Comparison of ENCODE assay signal across 13 cellular contexts in the genomic region with DNA sequence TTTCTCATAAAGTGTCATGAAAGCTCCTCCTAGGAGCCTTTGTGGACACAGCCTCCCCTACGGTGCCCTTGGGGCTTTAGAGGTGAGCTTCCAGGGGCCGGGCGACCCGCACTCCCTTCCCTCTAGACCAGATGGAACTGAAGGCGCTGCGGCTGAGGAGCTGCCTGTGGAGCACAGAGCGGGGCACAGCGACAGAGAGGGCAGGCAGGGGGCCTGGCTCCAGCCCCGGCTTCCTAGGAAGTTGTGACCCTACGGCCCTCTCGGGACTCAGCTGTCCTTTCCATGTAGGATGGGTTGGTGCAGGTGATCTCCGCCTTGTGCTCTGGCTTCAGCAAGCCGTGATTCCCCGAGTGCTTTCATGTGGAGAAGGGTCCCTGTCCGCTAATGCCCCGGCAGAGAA. TPM values are rescaled to one million over a fixed set of nuclear protein-coding genes. Genes with fewer than 3 reads are reported as not detected.
A peak's percentile ranks its signal among the peaks of the same experiment; 100 is the strongest.
DNase-seq lines count a peak whose midpoint lies in the region; ATAC-seq, FAIRE-seq and TF ChIP-seq lines count a peak whose summit lies in the region.
"Had no signal": no experiment of that assay in that cellular context is flagged by ENCODE, and none has a peak within 500 bp of the region (broad histone marks: within the 10 kb centered on the region; RNA-seq: fewer than 3 reads in every experiment).

No MANE protein-coding gene starts in this region.

- ATAC-seq in HepG2, result peak; percentile 57
- no peak for ATAC-seq in right lobe of liver
- ATAC-seq in upper lobe of left lung (ENCODE audit: low FRiP score in 2 of 2), result peak; percentile 14 to 15
- ATAC-seq in GM21723 (IDR thresholded peaks at IDR 0.05; ENCODE audit: unreplicated experiment), result no peak

- TF ChIP-seq POLR2A in HepG2 (IDR thresholded peaks at IDR 0.05; ENCODE audit: insufficient read depth in 1 of 2, low read depth in 2 of 2, low read length in 2 of 2) (no peak), right lobe of liver (IDR thresholded peaks at IDR 0.05) (no peak), upper lobe of left lung (IDR thresholded peaks at IDR 0.05) (no peak)

- TF ChIP-seq RAD21 in HepG2 (CRISPR knock-in tag; IDR thresholded peaks at IDR 0.05), result no peak

- H3K27me3 ChIP-seq in HepG2 (ENCODE audit: control insufficient read depth in 1 of 2, insufficient read depth in 2 of 2, low read length in 2 of 2) (peaks cover 3 to 14% of the 10 kb centered on the region in 2 experiments; a peak in 3 of 5 replicates), right lobe of liver (no peaks in the 10 kb centered on the region), astrocyte (ENCODE audit: insufficient read depth, low read length) (peaks cover 8% of the 10 kb centered on the region), layer of hippocampus (ENCODE audit: control insufficient read depth, insufficient read depth, low read length) (no peaks in the 10 kb centered on the region), upper lobe of left lung (no peaks in the 10 kb centered on the region)
- H3K27me3 ChIP-seq: vagina had no signal

- no peaks in the 10 kb centered on the region for H3K36me3 ChIP-seq in HepG2 (replicated peaks in 1 of 2; ENCODE audit: control insufficient read depth in 1 of 2, insufficient read depth in 2 of 2, low read length in 2 of 2)
- H3K36me3 ChIP-seq in right lobe of liver, result no peaks in the 10 kb centered on the region
- H3K36me3 ChIP-seq in astrocyte (ENCODE audit: insufficient read depth, low read length), result no peaks in the 10 kb centered on the region
- no peaks in the 10 kb centered on the region for H3K36me3 ChIP-seq in upper lobe of left lung
- H3K36me3 ChIP-seq: prostate gland, vagina had no signal

- H3K9ac ChIP-seq in HepG2 (ENCODE audit: insufficient read depth, low read depth, low read length) (peak overlapping the region; percentile 41; the same call in 1 of the 2 replicates), astrocyte (ENCODE audit: low read length) (no peak overlapping the region)

- POLR2A ChIA-PET in HepG2 (lab: Yijun Ruan, JAX), result interaction anchor here (1.1 to 3.6 kb wide), 4 partner anchors 23 to 336 kb away, joined by 4 to 22 read pairs (median 4); a partner anchor contains a TSS

- no peaks in the 10 kb centered on the region for H3K9me3 ChIP-seq in HepG2 (ENCODE audit: low read length)
- no peaks in the 10 kb centered on the region for H3K9me3 ChIP-seq in right lobe of liver
- H3K9me3 ChIP-seq in astrocyte (ENCODE audit: insufficient read depth, low read depth, low read length), result no peaks in the 10 kb centered on the region
- no peaks in the 10 kb centered on the region for H3K9me3 ChIP-seq in upper lobe of left lung
- H3K9me3 ChIP-seq: prostate gland, vagina had no signal

- intact Hi-C loops in HepG2 (cut with micrococcal nuclease; ENCODE audit: unreplicated experiment) (loop anchor here (1.0 to 5.0 kb wide), 3 partner anchors 38 to 336 kb away; a partner anchor contains a TSS), right lobe of liver (cut with DNase I) (no loop called here)

- no peak for FAIRE-seq in HepG2 (lab: Jason Lieb, UNC)
- no peak for FAIRE-seq in astrocyte (lab: Jason Lieb, UNC)

- H4K20me1 ChIP-seq in HepG2 (ENCODE audit: insufficient read depth, low read length) (no peaks in the 10 kb centered on the region), astrocyte (ENCODE audit: insufficient read depth, low read length) (no peaks in the 10 kb centered on the region)

- TF ChIP-seq CTCF in HepG2 (CRISPR knock-in tag; IDR thresholded peaks at IDR 0.05) (no peak), right lobe of liver (IDR thresholded peaks at IDR 0.05) (no peak), astrocyte (IDR thresholded peaks at IDR 0.05; ENCODE audit: insufficient read depth, low read depth, low read length) (no peak), upper lobe of left lung (IDR thresholded peaks at IDR 0.05) (no peak)

- CTCF ChIA-PET in HepG2 (lab: Yijun Ruan, JAX; ENCODE audit: low intra/inter-chr PET ratio, low total read pairs), result interaction anchor here (0.7 to 2.3 kb wide), 4 partner anchors 18 to 336 kb away, joined by 3 to 7 read pairs (median 6); a partner anchor contains a TSS

- H3K27ac Mint-ChIP-seq in astrocyte (ENCODE audit: unreplicated experiment), result no peak overlapping the region

- H3K4me3 ChIP-seq in HepG2 (replicated peaks in 1 of 3; ENCODE audit: insufficient read depth in 1 of 3, low read depth in 2 of 3, low read length in 3 of 3), result peak overlapping the region; percentile 57 to 70 (median 58)
- no peak overlapping the region for H3K4me3 ChIP-seq in right lobe of liver
- H3K4me3 ChIP-seq in astrocyte (ENCODE audit: insufficient read depth, low read depth, low read length), result no peak overlapping the region
- H3K4me3 ChIP-seq in upper lobe of left lung, result peak overlapping the region in 1 of 4 donors; percentile 24
- H3K4me3 ChIP-seq: prostate gland, SK-N-MC, vagina had no signal

- no peak for TF ChIP-seq EP300 in HepG2 (IDR thresholded peaks at IDR 0.05; ENCODE audit: low read depth in 2 of 2, low read length in 2 of 2)
- TF ChIP-seq EP300 in HepG2 (CRISPR knock-in tag; IDR thresholded peaks at IDR 0.05; ENCODE audit: borderline replicate concordance), result no peak
- TF ChIP-seq EP300 in upper lobe of left lung (IDR thresholded peaks at IDR 0.05), result no peak

- peaks cover 31% of the 10 kb centered on the region for H3K4me1 ChIP-seq in HepG2 (ENCODE audit: insufficient read depth, low read length)
- H3K4me1 ChIP-seq in right lobe of liver, result no peaks in the 10 kb centered on the region
- H3K4me1 ChIP-seq in astrocyte (ENCODE audit: insufficient read depth, low read length), result peaks cover 3% of the 10 kb centered on the region
- H3K4me1 ChIP-seq in upper lobe of left lung, result peaks cover 0 to 10% (median 7%) of the 10 kb centered on the region in 4 donors
- H3K4me1 ChIP-seq: prostate gland had no signal

- in situ Hi-C loops in HepG2 (cut with HindIII; ENCODE audit: extremely low pct_ligation_motif_present, low pct_unique_long_range_greater_than_20kb), result loop anchor here (5.0 kb wide), 2 partner anchors 133 to 338 kb away; a partner anchor contains a TSS

- H3K79me2 ChIP-seq in HepG2 (ENCODE audit: insufficient read depth, low read length) (no peaks in the 10 kb centered on the region), astrocyte (ENCODE audit: insufficient read depth, low read length) (no peaks in the 10 kb centered on the region)

- peaks cover 29% of the 10 kb centered on the region for H3K27me3 Mint-ChIP-seq in astrocyte (ENCODE audit: low read depth, unreplicated experiment)

- H3K4me2 ChIP-seq in HepG2 (ENCODE audit: low read depth, low read length) (peak overlapping the region; percentile 95), astrocyte (ENCODE audit: low read length) (peak overlapping the region; percentile 84)

- WGBS in HepG2 (ENCODE audit: low lambda C conversion rate), result 6% methylated on average over 3 of the region's 16 CpGs
- 55% methylated on average over 4 of the region's 16 CpGs for WGBS in right lobe of liver (ENCODE audit: insufficient coverage, low coverage, low lambda C conversion rate, missing lambda C conversion rate)
- 62 to 64% methylated on average over 12 to 16 of the region's 16 CpGs for WGBS in upper lobe of left lung, 2 donors

- BruUV-seq in HepG2 (replicated peaks; lab: Mats Ljungman, UMichigan), result no TSS peak

- no peak for DNase-seq in HepG2 (ENCODE audit: low spot score)
- DNase-seq in right lobe of liver, result no peak
- no peak for DNase-seq in astrocyte (ENCODE audit: low read depth)
- peak in 1 of 2 donors; percentile 61 for DNase-seq in upper lobe of left lung
- no peak for DNase-seq in NCI-H146 (lab: John Stamatoyannopoulos, UW)
- DNase-seq in NCI-H146 treated with DMSO at 0.1 percent for 48 hours (lab: John Stamatoyannopoulos, UW; ENCODE audit: unreplicated experiment), result no peak
- DNase-seq: NK-92 treated with Interleukin-12 subunit alpha and Interleukin-12 subunit beta, amount 100 ng/mL, for 24 hours had no signal

- H3K4me1 Mint-ChIP-seq in astrocyte (ENCODE audit: low read depth, unreplicated experiment), result no peaks in the 10 kb centered on the region

- no peak overlapping the region for H3K4me3 Mint-ChIP-seq in astrocyte (ENCODE audit: unreplicated experiment)

- H2AFZ ChIP-seq in HepG2 (ENCODE audit: low read length) (peak overlapping the region; percentile 46), astrocyte (ENCODE audit: low read depth, low read length) (peak overlapping the region; percentile 20)

- H3K9me3 Mint-ChIP-seq in astrocyte (ENCODE audit: unreplicated experiment), result no peaks in the 10 kb centered on the region

- H3K27ac ChIP-seq in HepG2 (ENCODE audit: extremely low read length, insufficient read depth, low read length), result no peak overlapping the region
- no peak overlapping the region for H3K27ac ChIP-seq in right lobe of liver
- H3K27ac ChIP-seq in astrocyte (ENCODE audit: low read depth, low read length), result no peak overlapping the region
- peak overlapping the region; percentile 58 for H3K27ac ChIP-seq in layer of hippocampus (ENCODE audit: low read depth, low read length)
- H3K27ac ChIP-seq in upper lobe of left lung, result no peak overlapping the region
- H3K27ac ChIP-seq: prostate gland, SK-N-MC, vagina, VCaP had no signal

- H3K36me3 Mint-ChIP-seq in astrocyte (ENCODE audit: low read depth, unreplicated experiment), result no peaks in the 10 kb centered on the region

RNA-seq across cellular contexts. Expression of a gene that starts 23.6 kb away (rescaled TPM):
- total RNA-seq in HepG2 (2016; rRNA removed; fragmentation: Illumina TruSeq; extraction: Trizol) (40.8 and 57.5 TPM in 2 replicates), right lobe of liver (under 1 TPM in 5 of 6 experiments, not detected in 1; 0.22 to 0.80 (median 0.50) TPM), astrocyte (1.4 and 1.6 TPM in 2 replicates), upper lobe of left lung (1 to 10 TPM in 3 of 6 donors, under 1 TPM in 2, not detected in 1; 0.33 to 1.8 (median 1.2) TPM)
- total RNA-seq in HepG2 (2016; cell fraction: cytosol; rRNA removed; fragmentation: Illumina TruSeq; extraction: Trizol; ENCODE audit: low read depth), result 7.0 TPM in 2 replicates
- total RNA-seq in HepG2 (2016; cell fraction: insoluble cytoplasmic fraction; rRNA removed; fragmentation: Illumina TruSeq; extraction: Trizol), result 43.3 and 55.7 TPM in 2 replicates
- total RNA-seq in HepG2 (2016; cell fraction: membrane; rRNA removed; fragmentation: Illumina TruSeq; extraction: Trizol), result 15.1 and 15.5 TPM in 2 replicates
- total RNA-seq in HepG2 (2016; cell fraction: nucleus; rRNA removed; fragmentation: Illumina TruSeq; extraction: Trizol), result 16.9 and 19.9 TPM in 2 replicates
- polyA plus RNA-seq in HepG2 (2011; rRNA removed), result 6.0 and 10.9 TPM in 2 replicates
- 6.1 and 6.5 TPM in 2 replicates for polyA plus RNA-seq in HepG2 (2011; cell fraction: cytosol; rRNA removed)
- polyA plus RNA-seq in HepG2 (2011; cell fraction: nucleus; rRNA removed), result 4.6 TPM in 2 replicates
- polyA plus RNA-seq in HepG2 (2012), result 9.8 and 17.4 TPM in 2 replicates
- polyA plus RNA-seq in HepG2 (2016; cell fraction: cytosol; fragmentation: Illumina TruSeq; extraction: Trizol; ENCODE audit: low read depth), result 2.6 and 2.8 TPM in 2 replicates
- polyA plus RNA-seq in HepG2 (2016; cell fraction: insoluble cytoplasmic fraction; fragmentation: Illumina TruSeq; extraction: Trizol; ENCODE audit: low read depth), result 41.0 and 43.9 TPM in 2 replicates
- polyA plus RNA-seq in HepG2 (2016; cell fraction: membrane; fragmentation: Illumina TruSeq; extraction: Trizol; ENCODE audit: low read depth), result 5.1 and 5.7 TPM in 2 replicates
- polyA plus RNA-seq in HepG2 (2016; cell fraction: nucleus; fragmentation: Illumina TruSeq; extraction: Trizol; ENCODE audit: insufficient read depth, low read depth), result 18.2 and 19.2 TPM in 2 replicates
- polyA minus RNA-seq in HepG2 (2011; rRNA and poly(A)+ RNA removed; ENCODE audit: low replicate concordance), result 9.2 and 31.3 TPM in 2 replicates
- 9.6 and 16.1 TPM in 2 replicates for polyA minus RNA-seq in HepG2 (2011; cell fraction: cytosol; rRNA and poly(A)+ RNA removed)
- 10.6 and 16.0 TPM in 2 replicates for polyA minus RNA-seq in HepG2 (2011; cell fraction: nucleus; rRNA and poly(A)+ RNA removed)

Comparison
In these comparisons a context has a peak if more than half of its experiments do, and no peak if none do; other contexts are left out.
1. ATAC-seq: peak in HepG2 (single experiment) and upper lobe of left lung (2 of 2); none in right lobe of liver (0 of 4) and GM21723 (single experiment).
2. H3K4me3 ChIP-seq: peak in HepG2 (3 of 3); none in right lobe of liver (0 of 3) and astrocyte (single experiment).